ENCODE assay signal across 1 cellular context in the genomic region with DNA sequence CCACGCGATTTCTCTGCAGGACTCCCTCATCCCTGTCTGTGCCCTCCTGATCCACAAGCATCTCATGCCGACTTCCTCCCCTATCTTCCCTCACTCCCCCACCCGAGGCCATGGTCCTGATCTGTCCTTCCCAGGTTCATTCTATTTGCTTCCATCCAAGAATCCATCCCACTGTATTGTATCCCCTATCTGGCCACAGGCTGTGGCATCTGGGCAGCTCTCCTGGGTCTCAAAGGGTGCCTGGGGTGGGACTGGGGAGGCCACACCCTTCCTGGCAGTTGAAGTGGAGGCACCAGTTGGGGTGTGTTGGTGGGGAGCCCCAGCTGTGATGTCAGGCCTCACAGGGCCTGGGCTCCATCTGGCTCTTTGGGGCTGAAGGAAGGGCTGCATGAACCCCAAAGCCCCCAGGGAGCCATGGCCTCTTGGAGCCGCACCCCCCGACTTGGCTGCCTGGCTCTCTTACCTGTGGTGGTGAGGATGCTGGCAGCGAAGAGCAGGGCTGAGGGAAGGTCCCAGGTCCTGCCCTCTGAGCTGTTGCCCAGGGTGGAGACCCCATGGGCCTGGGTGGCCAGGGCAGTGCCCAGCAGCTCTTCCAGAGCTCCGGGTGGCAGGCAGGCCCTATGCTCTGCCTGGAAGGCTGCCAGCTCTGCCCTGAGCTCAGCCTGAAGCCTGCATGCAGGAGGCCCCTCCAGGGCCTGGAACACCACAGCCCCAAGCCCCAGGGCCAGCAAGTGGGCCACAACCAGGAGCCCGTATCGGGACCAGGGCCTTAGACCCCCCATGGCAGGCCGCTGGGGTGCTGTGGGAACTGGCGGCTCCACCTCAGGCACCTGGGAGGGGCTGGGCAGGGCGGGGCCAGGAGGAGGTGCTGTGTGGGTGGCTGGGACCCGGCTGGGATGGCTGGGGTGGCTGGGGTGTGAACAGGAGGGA.
TF ChIP-seq lines count a peak whose summit lies in the region.

A gene with protein sequence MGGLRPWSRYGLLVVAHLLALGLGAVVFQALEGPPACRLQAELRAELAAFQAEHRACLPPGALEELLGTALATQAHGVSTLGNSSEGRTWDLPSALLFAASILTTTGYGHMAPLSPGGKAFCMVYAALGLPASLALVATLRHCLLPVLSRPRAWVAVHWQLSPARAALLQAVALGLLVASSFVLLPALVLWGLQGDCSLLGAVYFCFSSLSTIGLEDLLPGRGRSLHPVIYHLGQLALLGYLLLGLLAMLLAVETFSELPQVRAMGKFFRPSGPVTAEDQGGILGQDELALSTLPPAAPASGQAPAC (minus strand): TSS at position 810 of the 930 bp plus-strand sequence. CDS start 28 bp downstream, at position 782.

TF ChIP-seq in A549, 52 proteins besides CTCF, POLR2A, EP300 and RAD21:
- TF ChIP-seq ZC3H11A (IDR thresholded peaks at IDR 0.05), result no peak
- no peak for TF ChIP-seq KDM1A (IDR thresholded peaks at IDR 0.05; ENCODE audit: low read depth)
- no peak for TF ChIP-seq MYC (IDR thresholded peaks at IDR 0.05; ENCODE audit: borderline replicate concordance, low read length)
- TF ChIP-seq TP53 (CRISPR knock-in tag; IDR thresholded peaks at IDR 0.05), result no peak
- no peak for TF ChIP-seq ESRRA (IDR thresholded peaks at IDR 0.05; ENCODE audit: borderline replicate concordance, low read length)
- no peak for TF ChIP-seq FOXS1 (CRISPR knock-in tag; IDR thresholded peaks at IDR 0.05)
- TF ChIP-seq JUNB (IDR thresholded peaks at IDR 0.05), result no peak
- no peak for TF ChIP-seq CBX2 (IDR thresholded peaks at IDR 0.05; ENCODE audit: borderline replicate concordance, low read depth)
- TF ChIP-seq POLR2AphosphoS2 (conservative IDR thresholded peaks at IDR 0.05; ENCODE audit: low read length), result no peak
- TF ChIP-seq, protein P1, sequence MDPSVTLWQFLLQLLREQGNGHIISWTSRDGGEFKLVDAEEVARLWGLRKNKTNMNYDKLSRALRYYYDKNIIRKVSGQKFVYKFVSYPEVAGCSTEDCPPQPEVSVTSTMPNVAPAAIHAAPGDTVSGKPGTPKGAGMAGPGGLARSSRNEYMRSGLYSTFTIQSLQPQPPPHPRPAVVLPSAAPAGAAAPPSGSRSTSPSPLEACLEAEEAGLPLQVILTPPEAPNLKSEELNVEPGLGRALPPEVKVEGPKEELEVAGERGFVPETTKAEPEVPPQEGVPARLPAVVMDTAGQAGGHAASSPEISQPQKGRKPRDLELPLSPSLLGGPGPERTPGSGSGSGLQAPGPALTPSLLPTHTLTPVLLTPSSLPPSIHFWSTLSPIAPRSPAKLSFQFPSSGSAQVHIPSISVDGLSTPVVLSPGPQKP (IDR thresholded peaks at IDR 0.05; ENCODE audit: low read depth, low read length), result no peak
- no peak; the same call in 1 of the 2 replicates for TF ChIP-seq GATA3 (IDR thresholded peaks at IDR 0.05; ENCODE audit: borderline replicate concordance)
- TF ChIP-seq, protein P2, sequence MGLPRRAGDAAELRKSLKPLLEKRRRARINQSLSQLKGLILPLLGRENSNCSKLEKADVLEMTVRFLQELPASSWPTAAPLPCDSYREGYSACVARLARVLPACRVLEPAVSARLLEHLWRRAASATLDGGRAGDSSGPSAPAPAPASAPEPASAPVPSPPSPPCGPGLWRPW (IDR thresholded peaks at IDR 0.05), result no peak
- TF ChIP-seq SMC3 (IDR thresholded peaks at IDR 0.05), result no peak
- TF ChIP-seq ZSCAN20 (CRISPR knock-in tag; IDR thresholded peaks at IDR 0.05), result no peak
- no peak for TF ChIP-seq CEBPB (IDR thresholded peaks at IDR 0.05)
- no peak for TF ChIP-seq HOXB5 (CRISPR knock-in tag; IDR thresholded peaks at IDR 0.05)
- TF ChIP-seq SREBF2 (IDR thresholded peaks at IDR 0.05), result no peak
- no peak for TF ChIP-seq MAFK (IDR thresholded peaks at IDR 0.05; ENCODE audit: partially characterized antibody)
- TF ChIP-seq, protein P3, sequence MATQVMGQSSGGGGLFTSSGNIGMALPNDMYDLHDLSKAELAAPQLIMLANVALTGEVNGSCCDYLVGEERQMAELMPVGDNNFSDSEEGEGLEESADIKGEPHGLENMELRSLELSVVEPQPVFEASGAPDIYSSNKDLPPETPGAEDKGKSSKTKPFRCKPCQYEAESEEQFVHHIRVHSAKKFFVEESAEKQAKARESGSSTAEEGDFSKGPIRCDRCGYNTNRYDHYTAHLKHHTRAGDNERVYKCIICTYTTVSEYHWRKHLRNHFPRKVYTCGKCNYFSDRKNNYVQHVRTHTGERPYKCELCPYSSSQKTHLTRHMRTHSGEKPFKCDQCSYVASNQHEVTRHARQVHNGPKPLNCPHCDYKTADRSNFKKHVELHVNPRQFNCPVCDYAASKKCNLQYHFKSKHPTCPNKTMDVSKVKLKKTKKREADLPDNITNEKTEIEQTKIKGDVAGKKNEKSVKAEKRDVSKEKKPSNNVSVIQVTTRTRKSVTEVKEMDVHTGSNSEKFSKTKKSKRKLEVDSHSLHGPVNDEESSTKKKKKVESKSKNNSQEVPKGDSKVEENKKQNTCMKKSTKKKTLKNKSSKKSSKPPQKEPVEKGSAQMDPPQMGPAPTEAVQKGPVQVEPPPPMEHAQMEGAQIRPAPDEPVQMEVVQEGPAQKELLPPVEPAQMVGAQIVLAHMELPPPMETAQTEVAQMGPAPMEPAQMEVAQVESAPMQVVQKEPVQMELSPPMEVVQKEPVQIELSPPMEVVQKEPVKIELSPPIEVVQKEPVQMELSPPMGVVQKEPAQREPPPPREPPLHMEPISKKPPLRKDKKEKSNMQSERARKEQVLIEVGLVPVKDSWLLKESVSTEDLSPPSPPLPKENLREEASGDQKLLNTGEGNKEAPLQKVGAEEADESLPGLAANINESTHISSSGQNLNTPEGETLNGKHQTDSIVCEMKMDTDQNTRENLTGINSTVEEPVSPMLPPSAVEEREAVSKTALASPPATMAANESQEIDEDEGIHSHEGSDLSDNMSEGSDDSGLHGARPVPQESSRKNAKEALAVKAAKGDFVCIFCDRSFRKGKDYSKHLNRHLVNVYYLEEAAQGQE (IDR thresholded peaks at IDR 0.05), result no peak
